Comparison of ENCODE assay signal across 1 cellular context in the genomic region with DNA sequence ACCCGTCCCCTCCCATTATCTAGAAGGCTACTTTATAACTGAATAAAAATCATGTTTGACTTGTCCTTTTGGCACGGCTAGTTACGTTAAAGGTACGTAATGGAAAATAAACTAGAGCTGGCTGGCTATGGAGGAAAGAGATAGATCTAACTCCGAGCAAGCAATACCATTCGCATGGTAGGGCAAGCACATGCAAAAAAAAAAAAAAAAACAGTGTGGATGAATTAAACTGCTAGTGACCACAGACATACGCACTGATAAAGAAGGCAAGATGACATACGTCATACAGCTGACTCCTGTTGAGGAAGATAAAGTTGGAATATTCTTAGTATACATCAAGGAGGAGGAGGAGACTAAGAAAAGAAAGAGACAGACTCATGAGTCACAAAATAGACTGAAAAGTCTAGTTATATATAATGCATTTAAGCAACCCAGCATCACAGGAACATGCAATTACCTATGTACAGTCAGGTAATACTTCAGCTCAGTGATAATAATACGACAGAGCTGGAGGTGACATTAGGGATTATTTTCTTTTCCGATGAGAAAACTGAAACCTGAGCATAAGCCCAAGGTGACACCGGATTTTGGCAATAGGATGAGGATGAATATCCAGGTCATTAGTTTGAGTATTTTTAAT.
TF ChIP-seq lines count a peak whose summit lies in the region.

No MANE protein-coding gene starts in this region.

TF ChIP-seq in K562, 482 proteins besides CTCF, POLR2A, EP300 and RAD21 (continued from another document):
- TF ChIP-seq MEIS2 (IDR thresholded peaks at IDR 0.05; ENCODE audit: partially characterized antibody) (peak; percentile 80), RUNX1 (IDR thresholded peaks at IDR 0.05; ENCODE audit: low read depth) (no peak), SMAD2 (IDR thresholded peaks at IDR 0.05; ENCODE audit: low read depth, low read length) (no peak)
- TF ChIP-seq, protein P1, sequence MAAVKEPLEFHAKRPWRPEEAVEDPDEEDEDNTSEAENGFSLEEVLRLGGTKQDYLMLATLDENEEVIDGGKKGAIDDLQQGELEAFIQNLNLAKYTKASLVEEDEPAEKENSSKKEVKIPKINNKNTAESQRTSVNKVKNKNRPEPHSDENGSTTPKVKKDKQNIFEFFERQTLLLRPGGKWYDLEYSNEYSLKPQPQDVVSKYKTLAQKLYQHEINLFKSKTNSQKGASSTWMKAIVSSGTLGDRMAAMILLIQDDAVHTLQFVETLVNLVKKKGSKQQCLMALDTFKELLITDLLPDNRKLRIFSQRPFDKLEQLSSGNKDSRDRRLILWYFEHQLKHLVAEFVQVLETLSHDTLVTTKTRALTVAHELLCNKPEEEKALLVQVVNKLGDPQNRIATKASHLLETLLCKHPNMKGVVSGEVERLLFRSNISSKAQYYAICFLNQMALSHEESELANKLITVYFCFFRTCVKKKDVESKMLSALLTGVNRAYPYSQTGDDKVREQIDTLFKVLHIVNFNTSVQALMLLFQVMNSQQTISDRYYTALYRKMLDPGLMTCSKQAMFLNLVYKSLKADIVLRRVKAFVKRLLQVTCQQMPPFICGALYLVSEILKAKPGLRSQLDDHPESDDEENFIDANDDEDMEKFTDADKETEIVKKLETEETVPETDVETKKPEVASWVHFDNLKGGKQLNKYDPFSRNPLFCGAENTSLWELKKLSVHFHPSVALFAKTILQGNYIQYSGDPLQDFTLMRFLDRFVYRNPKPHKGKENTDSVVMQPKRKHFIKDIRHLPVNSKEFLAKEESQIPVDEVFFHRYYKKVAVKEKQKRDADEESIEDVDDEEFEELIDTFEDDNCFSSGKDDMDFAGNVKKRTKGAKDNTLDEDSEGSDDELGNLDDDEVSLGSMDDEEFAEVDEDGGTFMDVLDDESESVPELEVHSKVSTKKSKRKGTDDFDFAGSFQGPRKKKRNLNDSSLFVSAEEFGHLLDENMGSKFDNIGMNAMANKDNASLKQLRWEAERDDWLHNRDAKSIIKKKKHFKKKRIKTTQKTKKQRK (IDR thresholded peaks at IDR 0.05; ENCODE audit: borderline replicate concordance, low read depth, low read length), result no peak
- TF ChIP-seq, protein P2, sequence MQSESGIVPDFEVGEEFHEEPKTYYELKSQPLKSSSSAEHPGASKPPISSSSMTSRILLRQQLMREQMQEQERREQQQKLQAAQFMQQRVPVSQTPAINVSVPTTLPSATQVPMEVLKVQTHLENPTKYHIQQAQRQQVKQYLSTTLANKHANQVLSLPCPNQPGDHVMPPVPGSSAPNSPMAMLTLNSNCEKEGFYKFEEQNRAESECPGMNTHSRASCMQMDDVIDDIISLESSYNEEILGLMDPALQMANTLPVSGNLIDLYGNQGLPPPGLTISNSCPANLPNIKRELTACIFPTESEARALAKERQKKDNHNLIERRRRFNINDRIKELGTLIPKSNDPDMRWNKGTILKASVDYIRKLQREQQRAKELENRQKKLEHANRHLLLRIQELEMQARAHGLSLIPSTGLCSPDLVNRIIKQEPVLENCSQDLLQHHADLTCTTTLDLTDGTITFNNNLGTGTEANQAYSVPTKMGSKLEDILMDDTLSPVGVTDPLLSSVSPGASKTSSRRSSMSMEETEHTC (IDR thresholded peaks at IDR 0.05), result no peak
